Comparison of ENCODE assay signal across 2 cellular contexts in genomic region chr3:157065201-157065600, GRCh38.
TF ChIP-seq lines count a peak whose summit lies in the region.

No MANE protein-coding gene starts in this region.

TF ChIP-seq in GM23338, 12 proteins besides CTCF, POLR2A, EP300 and RAD21 (continues in another document):
- no peak for TF ChIP-seq EZH2 (IDR thresholded peaks at IDR 0.05; ENCODE audit: low read depth, unreplicated experiment)
- peak; percentile 94; the same call in 1 of the 2 replicates for TF ChIP-seq ZNF114 (CRISPR knock-in tag; IDR thresholded peaks at IDR 0.05)
- TF ChIP-seq EZH2phosphoT487 (IDR thresholded peaks at IDR 0.05; ENCODE audit: unreplicated experiment): no peak
- no peak for TF ChIP-seq ETS1 (IDR thresholded peaks at IDR 0.05)
- TF ChIP-seq JUNB (IDR thresholded peaks at IDR 0.05; ENCODE audit: unreplicated experiment): no peak
- TF ChIP-seq ZNF462 (CRISPR knock-in tag; IDR thresholded peaks at IDR 0.05): peak; percentile 98
- 0 out of 2 replicates have a peak, but pooled peaks have one; percentile 2 for TF ChIP-seq ZNF331 (CRISPR knock-in tag; IDR thresholded peaks at IDR 0.05; ENCODE audit: low read depth)
- TF ChIP-seq REST (IDR thresholded peaks at IDR 0.05; ENCODE audit: unreplicated experiment): no peak
- TF ChIP-seq STAT1 (IDR thresholded peaks at IDR 0.05; ENCODE audit: unreplicated experiment): no peak
- TF ChIP-seq POLR2AphosphoS5 (IDR thresholded peaks at IDR 0.05; ENCODE audit: low read depth): no peak
- TF ChIP-seq CREB1 (CRISPR knock-in tag; IDR thresholded peaks at IDR 0.05; ENCODE audit: low read depth): 0 out of 2 replicates have a peak, but pooled peaks have one; percentile 8

TF ChIP-seq in H1, 55 proteins besides CTCF, POLR2A, EP300 and RAD21:
- TF ChIP-seq POU5F1 (IDR thresholded peaks at IDR 0.05; ENCODE audit: low read depth, low read length) (peak; percentile 40; the same call in 1 of the 2 replicates), SAP30 (IDR thresholded peaks at IDR 0.05; ENCODE audit: insufficient read depth, insufficient replicate concordance, low read length) (no peak), TCF12 (IDR thresholded peaks at IDR 0.05; ENCODE audit: low read depth, low read length) (0 out of 2 replicates have a peak, but pooled peaks have one; percentile 14), SIN3A (conservative IDR thresholded peaks at IDR 0.05 in 1 of 2, IDR thresholded peaks at IDR 0.05 in 1 of 2; ENCODE audit: low read depth in 1 of 2, low read length in 2 of 2) (no peak), ZNF274 (IDR thresholded peaks at IDR 0.05; ENCODE audit: borderline replicate concordance, extremely low read depth, low read length) (no peak), MAFK (IDR thresholded peaks at IDR 0.05; ENCODE audit: low read depth, low read length) (no peak), BRCA1 (IDR thresholded peaks at IDR 0.05; ENCODE audit: low read depth, low read length) (no peak), TAF7 (optimal IDR thresholded peaks at IDR 0.05; ENCODE audit: borderline replicate concordance, low read depth, low read length) (peak; percentile 27), YY1 (IDR thresholded peaks at IDR 0.05; ENCODE audit: low read depth, low read length) (peak; percentile 74), CBX8 (IDR thresholded peaks at IDR 0.05; ENCODE audit: borderline replicate concordance, low read depth, low read length) (no peak), ASH2L (IDR thresholded peaks at IDR 0.05; ENCODE audit: low read length) (no peak), GTF2F1 (IDR thresholded peaks at IDR 0.05; ENCODE audit: borderline replicate concordance, low read depth, low read length) (no peak), TEAD4 (IDR thresholded peaks at IDR 0.05; ENCODE audit: low read depth, low read length) (no peak), RBBP5 (IDR thresholded peaks at IDR 0.05; ENCODE audit: borderline replicate concordance, low read depth, low read length) (no peak), KDM4A (IDR thresholded peaks at IDR 0.05; ENCODE audit: low read depth, low read length, severe bottlenecking) (peak; percentile 25), HDAC2 (IDR thresholded peaks at IDR 0.05; ENCODE audit: borderline replicate concordance in 1 of 2, low read depth in 2 of 2, low read length in 2 of 2) (peak in 1 of 2 experiments; percentile 74; a peak in 1 of 4 replicates), EGR1 (IDR thresholded peaks at IDR 0.05; ENCODE audit: borderline replicate concordance, low read depth, low read length) (no peak), SIRT6 (IDR thresholded peaks at IDR 0.05; ENCODE audit: low read length) (no peak), E2F6 (IDR thresholded peaks at IDR 0.05) (peak; percentile 29; the same call in 1 of the 2 replicates), PHF8 (conservative IDR thresholded peaks at IDR 0.05; ENCODE audit: low read depth, low read length) (no peak), JUND (IDR thresholded peaks at IDR 0.05; ENCODE audit: low read length) (no peak), CREB1 (IDR thresholded peaks at IDR 0.05) (no peak), MAX (IDR thresholded peaks at IDR 0.05) (peak; percentile 56), ATF2 (IDR thresholded peaks at IDR 0.05; ENCODE audit: low read length) (no peak), RXRA (IDR thresholded peaks at IDR 0.05; ENCODE audit: insufficient read depth, low read depth, low read length) (0 out of 2 replicates have a peak, but pooled peaks have one; percentile 74), CHD2 (IDR thresholded peaks at IDR 0.05; ENCODE audit: low read length) (no peak), BCL11A (IDR thresholded peaks at IDR 0.05; ENCODE audit: low read depth in 2 of 2, low read length in 2 of 2) (peak in 1 of 2 experiments; percentile 32), BACH1 (IDR thresholded peaks at IDR 0.05; ENCODE audit: low read length) (no peak), NANOG (IDR thresholded peaks at IDR 0.05; ENCODE audit: insufficient read depth, low read depth, low read length, poor library complexity, severe bottlenecking) (peak; percentile 50), SP4 (IDR thresholded peaks at IDR 0.05; ENCODE audit: low read length) (no peak), CTBP2 (IDR thresholded peaks at IDR 0.05; ENCODE audit: borderline replicate concordance, insufficient read depth, insufficient read length, low read length) (peak; percentile 69)
